In the genomic region with DNA sequence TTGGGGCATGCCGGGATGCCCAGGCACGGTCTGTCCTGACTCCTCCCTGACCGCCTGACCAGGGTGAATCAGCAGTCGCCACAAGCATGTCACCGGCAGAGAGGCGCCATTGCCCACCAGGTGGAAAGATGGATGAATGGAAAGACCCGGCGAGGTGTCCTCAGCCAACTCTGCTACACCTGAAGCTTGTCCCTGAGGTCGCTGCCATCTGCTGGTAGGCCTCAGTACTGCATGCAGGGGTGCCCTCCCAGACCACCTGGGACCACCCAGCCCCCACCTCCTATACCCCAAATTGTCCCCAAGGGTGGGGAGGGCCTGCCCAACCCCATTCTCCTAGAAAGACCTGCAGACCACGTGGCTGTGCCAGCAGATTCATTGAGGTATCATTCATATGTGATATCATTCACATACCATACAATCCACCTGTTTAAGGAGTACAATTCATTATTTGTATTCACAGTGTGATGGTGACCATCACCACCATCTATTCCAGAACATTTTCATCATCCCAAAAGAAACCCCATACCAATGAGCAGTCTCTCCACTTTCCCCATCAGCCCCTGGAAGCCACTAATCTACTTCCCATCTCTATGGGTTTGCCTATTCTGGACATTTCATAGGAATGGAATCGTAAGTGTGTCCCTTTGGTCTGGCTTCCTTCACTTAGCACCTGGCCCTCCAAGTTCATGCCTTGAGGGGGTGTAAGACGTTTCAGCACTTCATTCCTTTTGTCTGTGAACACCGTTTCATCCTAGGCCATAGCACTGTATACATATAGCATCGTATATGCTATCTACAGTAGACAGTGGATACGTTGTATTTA, we compare ENCODE assay signal across 9 cellular contexts. TPM values are rescaled to one million over a fixed set of nuclear protein-coding genes. Genes with fewer than 3 reads are reported as not detected.
A peak's percentile ranks its signal among the peaks of the same experiment; 100 is the strongest.
DNase-seq lines count a peak whose midpoint lies in the region; ATAC-seq and TF ChIP-seq lines count a peak whose summit lies in the region.
"Had no signal": no experiment of that assay in that cellular context is flagged by ENCODE, and none has a peak within 500 bp of the region (broad histone marks: within the 10 kb centered on the region; RNA-seq: fewer than 3 reads in every experiment).

No MANE protein-coding gene starts in this region.

- no peaks in the 10 kb centered on the region for H3K36me3 ChIP-seq in suprapubic skin

- no peaks in the 10 kb centered on the region for H3K4me1 ChIP-seq in suprapubic skin

- TF ChIP-seq POLR2A in suprapubic skin (IDR thresholded peaks at IDR 0.05), result no peak

- H3K9me3 Mint-ChIP-seq in memory B cell, result no peaks in the 10 kb centered on the region

- TF ChIP-seq EP300 in suprapubic skin (IDR thresholded peaks at IDR 0.05), result no peak

- 41% methylated on average over 7 of the region's 15 CpGs for WGBS in suprapubic skin

- TF ChIP-seq CTCF in suprapubic skin (IDR thresholded peaks at IDR 0.05), result peak in 1 of 2 donors; percentile 56

- H3K27ac ChIP-seq in suprapubic skin, result no peak overlapping the region

- no peak overlapping the region for H3K4me3 ChIP-seq in suprapubic skin

- peaks cover 5% of the 10 kb centered on the region for H3K27me3 ChIP-seq in suprapubic skin

- H3K27me3 Mint-ChIP-seq in memory B cell, result peaks cover 6% of the 10 kb centered on the region

- DNase-seq in ELR (ENCODE audit: low read depth) (peak; percentile 35), NCI-H1092 treated with DMSO at 0.1 percent for 48 hours (lab: John Stamatoyannopoulos, UW) (peak; percentile 13), astrocyte of the hippocampus (ENCODE audit: low read depth, low spot score) (peak; percentile 42), memory B cell (ENCODE audit: low spot score in 2 of 2) (peak in 1 of 2 donors; percentile 16), suprapubic skin (ENCODE audit: low spot score in 2 of 2) (no peak)

- H3K9me3 ChIP-seq in suprapubic skin, result no peaks in the 10 kb centered on the region

- no peak overlapping the region for H3K27ac Mint-ChIP-seq in memory B cell

- no peaks in the 10 kb centered on the region for H3K4me1 Mint-ChIP-seq in memory B cell

- ATAC-seq in memory B cell (ENCODE audit: low read depth), result peak; percentile 35
- no peak for ATAC-seq in HG03045 (IDR thresholded peaks at IDR 0.05; ENCODE audit: unreplicated experiment)
- ATAC-seq in HG03342 (IDR thresholded peaks at IDR 0.05; ENCODE audit: unreplicated experiment), result no peak
- ATAC-seq in GM18498 (IDR thresholded peaks at IDR 0.05; ENCODE audit: unreplicated experiment), result no peak

- no peaks in the 10 kb centered on the region for H3K36me3 Mint-ChIP-seq in memory B cell

- no peak overlapping the region for H3K4me3 Mint-ChIP-seq in memory B cell

RNA-seq across cellular contexts. Expression of a gene that starts 17.5 kb away (rescaled TPM):
- total RNA-seq in suprapubic skin, result not detected
- total RNA-seq: NCI-H460 had no signal

RNA-seq across cellular contexts. Expression of a gene that starts 26.6 kb away (rescaled TPM):
- total RNA-seq in suprapubic skin, result not detected
- total RNA-seq: NCI-H460 had no signal

Comparison
In these comparisons a context has a peak if more than half of its experiments do, and no peak if none do; other contexts are left out.
1. DNase-seq: peak in ELR (single experiment), NCI-H1092 treated with DMSO at 0.1 percent for 48 hours (single experiment) and astrocyte of the hippocampus (single experiment); none in suprapubic skin (0 of 2).